ENCODE assay signal across 11 cellular contexts in the genomic region with DNA sequence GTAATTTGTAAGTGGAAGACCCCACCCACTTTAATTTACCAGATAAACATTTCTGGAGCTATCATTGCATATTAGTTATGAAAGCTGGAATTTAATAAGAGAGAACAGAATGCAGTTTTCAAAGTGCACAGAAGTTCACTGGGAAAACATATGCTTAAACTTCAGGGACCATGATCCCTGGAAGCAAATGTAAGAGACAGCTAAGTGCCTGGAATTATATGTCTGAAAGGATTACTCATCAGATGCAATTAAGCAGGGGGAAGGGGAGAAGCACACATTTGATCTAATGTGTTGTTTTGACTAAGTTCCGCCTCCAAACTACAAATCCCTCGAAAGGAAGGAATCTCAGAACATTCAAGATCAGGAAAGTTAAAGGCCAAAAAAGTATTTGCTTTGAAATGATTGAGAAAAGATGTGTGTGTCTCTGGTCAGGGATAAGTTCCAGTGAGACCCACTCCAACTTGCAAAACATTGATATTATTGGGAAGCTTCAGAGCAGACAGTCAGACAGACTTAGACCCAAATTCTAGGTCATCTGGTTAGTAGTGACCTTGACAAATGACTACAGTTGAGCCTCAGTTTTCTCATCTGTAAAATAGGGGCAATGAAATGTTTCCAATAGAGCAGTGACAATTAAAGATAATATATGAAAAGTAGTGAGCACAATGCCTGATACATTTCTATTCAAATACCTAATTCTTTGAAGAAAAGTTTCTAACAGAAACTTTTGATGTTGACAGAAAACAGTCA.
DNase-seq lines count a peak whose midpoint lies in the region; ATAC-seq and TF ChIP-seq lines count a peak whose summit lies in the region.
"Had no signal": no experiment of that assay in that cellular context is flagged by ENCODE, and none has a peak within 500 bp of the region (broad histone marks: within the 10 kb centered on the region; RNA-seq: fewer than 3 reads in every experiment).

No MANE protein-coding gene starts in this region.

- CTCF ChIA-PET in activated CD4-positive, alpha-beta memory T cell treated with anti-CD3 and anti-CD28 coated beads for 36 hours (lab: Charles Lee), result interaction anchor here (0.6 kb wide), 1 partner anchor 325 kb away, joined by 3 read pairs; no protein-coding TSS in a partner anchor

- H3K4me1 ChIP-seq in GM23248 (ENCODE audit: insufficient read depth) (peaks cover 20% of the 10 kb centered on the region), SJCRH30 (peaks cover 19% of the 10 kb centered on the region)

- no peaks in the 10 kb centered on the region for H3K27me3 ChIP-seq in GM23248 (replicated peaks; ENCODE audit: insufficient read depth)
- no peaks in the 10 kb centered on the region for H3K27me3 ChIP-seq in SJCRH30

- 5 to 11% methylated on average over 2 of the region's 2 CpGs for WGBS in GM23248 (ENCODE audit: low coverage in 1 of 2, low lambda C conversion rate in 2 of 2, missing lambda C conversion rate in 2 of 2), 2 experiments

- H3K27me3 Mint-ChIP-seq in activated CD4-positive, alpha-beta memory T cell treated with anti-CD3 and anti-CD28 coated beads for 36 hours, result peaks cover 8% of the 10 kb centered on the region

- DNase-seq in GM23248, result peak; percentile 74
- peak in 1 of 2 experiments; percentile 15 for DNase-seq in SJCRH30
- peak; percentile 75 for DNase-seq in fibroblast of mammary gland (ENCODE audit: low read depth)
- peak; percentile 86 for DNase-seq in renal cortical epithelial cell (ENCODE audit: low read depth)
- no peak for DNase-seq in activated CD4-positive, alpha-beta memory T cell treated with anti-CD3 and anti-CD28 coated beads for 36 hours
- DNase-seq: H9, hippocampal formation, KBM-7 had no signal

- in situ Hi-C loops in GM23248 (cut with MboI), result no loop called here

- H3K36me3 ChIP-seq in GM23248 (ENCODE audit: low read depth) (no peaks in the 10 kb centered on the region), SJCRH30 (no peaks in the 10 kb centered on the region)

- peak overlapping the region; percentile 26 for H3K4me3 ChIP-seq in GM23248
- no peak overlapping the region for H3K4me3 ChIP-seq in SJCRH30
- no peak overlapping the region for H3K4me3 ChIP-seq in fibroblast of mammary gland (ENCODE audit: control insufficient read depth, low read depth, low read length)

- H2AFZ ChIP-seq in GM23248, result no peak overlapping the region

- POLR2A ChIA-PET in activated CD4-positive, alpha-beta memory T cell treated with anti-CD3 and anti-CD28 coated beads for 36 hours (lab: Charles Lee), result no interaction called here

- H3K27ac ChIP-seq in GM23248 (peak overlapping the region; percentile 72), SJCRH30 (peak overlapping the region; percentile 5; the same call in 1 of the 2 replicates)

- peaks cover 2% of the 10 kb centered on the region for H3K36me3 Mint-ChIP-seq in activated CD4-positive, alpha-beta memory T cell treated with anti-CD3 and anti-CD28 coated beads for 36 hours

- intact Hi-C loops in activated CD4-positive, alpha-beta memory T cell treated with anti-CD3 and anti-CD28 coated beads for 36 hours (cut with micrococcal nuclease), result loop anchor here (1.0 kb wide), 2 partner anchors 13 to 69 kb away; no protein-coding TSS in a partner anchor

- H3K79me2 ChIP-seq in GM23248 (ENCODE audit: insufficient read depth), result no peaks in the 10 kb centered on the region

- no peaks in the 10 kb centered on the region for H3K9me3 ChIP-seq in GM23248 (ENCODE audit: low read depth)
- no peaks in the 10 kb centered on the region for H3K9me3 ChIP-seq in SJCRH30 (replicated peaks)

- H3K4me1 Mint-ChIP-seq in activated CD4-positive, alpha-beta memory T cell treated with anti-CD3 and anti-CD28 coated beads for 36 hours (ENCODE audit: low read depth), result peaks cover 10% of the 10 kb centered on the region
- H3K4me1 Mint-ChIP-seq: H9 had no signal

- H3K4me2 ChIP-seq in GM23248 (ENCODE audit: unreplicated experiment), result peak overlapping the region; percentile 69

- no peak for TF ChIP-seq CTCF in fibroblast of mammary gland (conservative IDR thresholded peaks at IDR 0.05; ENCODE audit: control insufficient read depth, insufficient read depth, low read depth, low read length)

- peak overlapping the region; percentile 39 for H3K9ac ChIP-seq in GM23248

- no peak for ATAC-seq in GM21723 (IDR thresholded peaks at IDR 0.05; ENCODE audit: unreplicated experiment)
- ATAC-seq in HG03025 (IDR thresholded peaks at IDR 0.05; ENCODE audit: low FRiP score, unreplicated experiment), result no peak
- no peak for ATAC-seq in GM18498 (IDR thresholded peaks at IDR 0.05; ENCODE audit: unreplicated experiment)

- no peak overlapping the region for H3K4me3 Mint-ChIP-seq in activated CD4-positive, alpha-beta memory T cell treated with anti-CD3 and anti-CD28 coated beads for 36 hours
- H3K4me3 Mint-ChIP-seq: H9 had no signal

- peaks cover 30% of the 10 kb centered on the region for H3K9me3 Mint-ChIP-seq in activated CD4-positive, alpha-beta memory T cell treated with anti-CD3 and anti-CD28 coated beads for 36 hours

- H3K9me2 ChIP-seq in GM23248 (ENCODE audit: insufficient read depth), result no peaks in the 10 kb centered on the region

- no peaks in the 10 kb centered on the region for H4K20me1 ChIP-seq in GM23248 (ENCODE audit: insufficient read depth)

- peaks cover 24% of the 10 kb centered on the region for H3F3A ChIP-seq in GM23248 (ENCODE audit: insufficient read depth)

- H3K27ac Mint-ChIP-seq in activated CD4-positive, alpha-beta memory T cell treated with anti-CD3 and anti-CD28 coated beads for 36 hours, result no peak overlapping the region
- H3K27ac Mint-ChIP-seq: H9 had no signal
